9 cellular contexts compared by ENCODE assay signal in the genomic region with DNA sequence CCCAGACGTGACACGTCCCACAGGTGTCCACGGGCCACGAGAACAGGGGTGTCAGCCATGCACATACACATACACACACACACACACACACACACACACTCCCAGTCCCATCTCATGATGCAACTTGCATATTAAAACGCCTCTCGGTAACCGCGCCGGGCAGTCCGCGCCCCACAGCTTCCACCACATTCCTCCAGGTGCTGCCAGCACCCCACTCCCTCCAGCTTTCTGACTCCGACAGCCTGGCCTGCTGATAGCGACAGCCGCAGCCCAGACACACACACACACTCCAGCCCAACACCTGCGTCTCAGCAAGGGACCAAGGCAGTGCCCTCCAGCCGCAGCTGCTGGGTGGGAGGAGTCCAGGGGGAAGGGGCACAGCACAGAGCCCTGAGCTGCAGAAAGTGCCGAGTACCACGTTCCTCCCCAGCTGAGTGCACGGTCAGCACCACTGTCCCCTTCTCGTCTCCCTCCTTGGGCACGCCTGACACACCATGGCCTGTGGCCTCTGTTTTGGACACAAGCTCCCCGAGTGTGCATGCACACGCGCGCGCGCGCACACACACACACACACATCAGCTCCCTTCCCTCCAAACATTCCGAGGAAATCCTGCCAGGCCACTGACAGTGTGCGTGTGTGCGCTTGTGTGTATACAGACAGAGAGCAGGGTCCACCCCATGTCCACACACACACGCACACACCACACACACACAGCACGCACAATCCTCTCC. TPM values are rescaled to one million over a fixed set of nuclear protein-coding genes. Genes with fewer than 3 reads are reported as not detected.
DNase-seq lines count a peak whose midpoint lies in the region; ATAC-seq and TF ChIP-seq lines count a peak whose summit lies in the region.
"Had no signal": no experiment of that assay in that cellular context is flagged by ENCODE, and none has a peak within 500 bp of the region (broad histone marks: within the 10 kb centered on the region; RNA-seq: fewer than 3 reads in every experiment).

No MANE protein-coding gene starts in this region.

- H4K8ac ChIP-seq in mesendoderm (ENCODE audit: low read depth, low read length): no peak overlapping the region

- no peak for ATAC-seq in HG03108 (IDR thresholded peaks at IDR 0.05; ENCODE audit: unreplicated experiment)
- ATAC-seq: HepG2 had no signal

- peak overlapping the region in 2 of 10 experiments; percentile 14 to 15; a peak in 2 of 20 replicates for H3K4me3 ChIP-seq in BLaER1 treated with 17β-estradiol and CSF1 and Interleukin-3, amounts not matched to agents 10 nM and 100 nM
- peak overlapping the region; percentile 58 for H3K4me3 ChIP-seq in brain microvascular endothelial cell (ENCODE audit: low read depth, low read length)
- H3K4me3 ChIP-seq in mesendoderm (ENCODE audit: low read length): no peak overlapping the region

- no peak overlapping the region for H3K9ac ChIP-seq in BLaER1 treated with 17β-estradiol and CSF1 and Interleukin-3, amounts not matched to agents 10 nM and 100 nM
- no peak overlapping the region for H3K9ac ChIP-seq in mesendoderm (ENCODE audit: low read length)

- H3K36me3 ChIP-seq in BLaER1 treated with 17β-estradiol and CSF1 and Interleukin-3, amounts not matched to agents 10 nM and 100 nM: no peaks in the 10 kb centered on the region
- H3K36me3 ChIP-seq in brain microvascular endothelial cell (replicated peaks) (no peaks in the 10 kb centered on the region), mesendoderm (ENCODE audit: control insufficient read depth, insufficient read depth, low read length) (no peaks in the 10 kb centered on the region)

- TF ChIP-seq CTCF in brain microvascular endothelial cell (IDR thresholded peaks at IDR 0.05; ENCODE audit: low read depth, low read length, missing control alignments): no peak

- no peaks in the 10 kb centered on the region for H3K79me1 ChIP-seq in mesendoderm (ENCODE audit: low read length)

- H2BK15ac ChIP-seq in mesendoderm (replicated peaks; ENCODE audit: low read depth): no peak overlapping the region

- H3K79me2 ChIP-seq in mesendoderm (ENCODE audit: control insufficient read depth, insufficient read depth, low read length): no peaks in the 10 kb centered on the region

- H3K18ac ChIP-seq in mesendoderm (ENCODE audit: low read length): no peak overlapping the region

- no peaks in the 10 kb centered on the region for H3K9me3 ChIP-seq in BLaER1 treated with 17β-estradiol and CSF1 and Interleukin-3, amounts not matched to agents 10 nM and 100 nM (replicated peaks in 1 of 11)

- H3K27me3 ChIP-seq in BLaER1 treated with 17β-estradiol and CSF1 and Interleukin-3, amounts not matched to agents 10 nM and 100 nM: peaks cover 81 to 86% (median 84%) of the 10 kb centered on the region in 11 experiments
- H3K27me3 ChIP-seq in brain microvascular endothelial cell (replicated peaks) (peaks cover 4% of the 10 kb centered on the region), mesendoderm (ENCODE audit: insufficient read depth, low read length, poor library complexity) (peaks cover 28% of the 10 kb centered on the region)

- in situ Hi-C loops in KBM-7 (cut with MboI; ENCODE audit: low pct_unique_long_range_greater_than_20kb, low sequenced_read_pairs): no loop called here
- in situ Hi-C loops in brain microvascular endothelial cell (cut with HindIII; ENCODE audit: low pct_ligation_motif_present, low sequenced_read_pairs): no loop called here

- H4K5ac ChIP-seq in mesendoderm (ENCODE audit: low read length): no peak overlapping the region

- peak; percentile 28 for DNase-seq in KBM-7
- DNase-seq in brain microvascular endothelial cell: no peak
- peak; percentile 57 for DNase-seq in mesendoderm
- no peak for DNase-seq in NCI-H1694 (lab: John Stamatoyannopoulos, UW)
- DNase-seq in cerebellum (ENCODE audit: low spot score): no peak
- DNase-seq in NOMO-1 treated with dmso at 0.1 percent for 144 hours (lab: John Stamatoyannopoulos, UW; ENCODE audit: unreplicated experiment): no peak

- H3K56ac ChIP-seq in mesendoderm (ENCODE audit: low read length): no peak overlapping the region

- H2BK5ac ChIP-seq in mesendoderm (ENCODE audit: low read length): no peak overlapping the region

- WGBS in mesendoderm (ENCODE audit: extremely low coverage, insufficient coverage, low lambda C conversion rate): no CpG with 5 or more reads among the region's 33 CpGs

- H3K27ac ChIP-seq in BLaER1 treated with 17β-estradiol and CSF1 and Interleukin-3, amounts not matched to agents 10 nM and 100 nM: no peak overlapping the region
- H3K27ac ChIP-seq in brain microvascular endothelial cell (no peak overlapping the region), mesendoderm (ENCODE audit: low read depth, low read length) (no peak overlapping the region)

- H3K4me1 ChIP-seq in BLaER1 treated with 17β-estradiol and CSF1 and Interleukin-3, amounts not matched to agents 10 nM and 100 nM: peaks cover 14 to 47% (median 41%) of the 10 kb centered on the region in 10 experiments; a peak in 19 of 20 replicates
- no peaks in the 10 kb centered on the region for H3K4me1 ChIP-seq in mesendoderm (ENCODE audit: control insufficient read depth, low read depth, low read length)

- no peak overlapping the region for H2AK5ac ChIP-seq in mesendoderm (ENCODE audit: low read length)

- H4K20me1 ChIP-seq in BLaER1 treated with 17β-estradiol and CSF1 and Interleukin-3, amounts not matched to agents 10 nM and 100 nM: peaks cover 0 to 75% (median 29%) of the 10 kb centered on the region in 11 experiments; a peak in 14 of 22 replicates

- H2BK120ac ChIP-seq in mesendoderm (ENCODE audit: low read depth, low read length): no peak overlapping the region

- peak overlapping the region in 8 of 11 experiments; percentile 40 to 94 (median 88); a peak in 16 of 22 replicates for H3K4me2 ChIP-seq in BLaER1 treated with 17β-estradiol and CSF1 and Interleukin-3, amounts not matched to agents 10 nM and 100 nM
- H3K4me2 ChIP-seq in mesendoderm (ENCODE audit: low read length): no peak overlapping the region

- peak overlapping the region; percentile 84 for H3K23ac ChIP-seq in mesendoderm (ENCODE audit: low read length)

- H3K4ac ChIP-seq in mesendoderm (ENCODE audit: low read depth, low read length): no peak overlapping the region

RNA-seq across cellular contexts. Expression of gene ELFN2, which starts 1.3 kb away (rescaled TPM):
- 0.08 TPM for polyA plus RNA-seq in mesendoderm (2013, experiment 1 of 2)
- 0.06 TPM for polyA plus RNA-seq in mesendoderm (2013, experiment 2 of 2)
- total RNA-seq in cerebellum: 5.7 TPM
- total RNA-seq: HepG2 had no signal

Comparison
In these comparisons a context has a peak if more than half of its experiments do, and no peak if none do; other contexts are left out.
1. DNase-seq: peak in KBM-7 (single experiment) and mesendoderm (single experiment); none in brain microvascular endothelial cell (single experiment), NCI-H1694 (single experiment), cerebellum (single experiment) and NOMO-1 treated with dmso at 0.1 percent for 144 hours (single experiment).